ENCODE assay signal across 18 cellular contexts in the genomic region with DNA sequence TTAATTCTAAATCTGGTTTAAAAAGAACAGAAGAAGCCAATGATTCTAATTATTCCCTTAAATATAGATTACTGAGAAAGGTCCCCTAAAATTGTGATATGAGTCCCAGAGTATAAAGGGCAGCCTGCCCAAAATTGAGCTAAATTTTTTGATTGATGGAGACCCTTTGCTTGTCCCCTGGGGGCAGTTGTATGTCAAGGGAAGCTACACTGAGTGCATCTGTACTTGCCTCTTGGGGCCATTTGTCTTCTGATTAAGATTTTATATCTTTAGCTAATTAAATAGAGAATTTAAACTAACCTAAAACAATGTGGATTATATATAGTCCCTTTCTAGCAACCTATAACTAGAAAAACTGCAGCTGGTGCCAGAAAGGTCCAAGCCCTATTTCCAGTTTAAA. TPM values are rescaled to one million over a fixed set of nuclear protein-coding genes. Genes with fewer than 3 reads are reported as not detected.
DNase-seq lines count a peak whose midpoint lies in the region; ATAC-seq and TF ChIP-seq lines count a peak whose summit lies in the region.
"Had no signal": no experiment of that assay in that cellular context is flagged by ENCODE, and none has a peak within 500 bp of the region (broad histone marks: within the 10 kb centered on the region; RNA-seq: fewer than 3 reads in every experiment).

No MANE protein-coding gene starts in this region.

- H3K4me2 ChIP-seq in SK-N-SH = no peak overlapping the region
- H3K4me2 ChIP-seq: A549; BLaER1 treated with 17β-estradiol and CSF1 and Interleukin-3, amounts not matched to agents 10 nM and 100 nM had no signal

- H3K4me3 ChIP-seq in SK-N-SH (ENCODE audit: low read depth in 2 of 2, low read length in 1 of 2) = no peak overlapping the region
- no peak overlapping the region for H3K4me3 ChIP-seq in upper lobe of left lung
- H3K4me3 ChIP-seq: A549; BLaER1 treated with 17β-estradiol and CSF1 and Interleukin-3, amounts not matched to agents 10 nM and 100 nM; GM12878 had no signal

- POLR2A ChIA-PET in SK-N-SH (lab: Yijun Ruan, JAX) = interaction anchor here (1.2 kb wide), 1 partner anchor 174 kb away, joined by 3 read pairs; no protein-coding TSS in a partner anchor

- peak overlapping the region; percentile 23 for H3K27ac Mint-ChIP-seq in nephron progenitor cell
- no peak overlapping the region for H3K27ac Mint-ChIP-seq in activated T-helper 17 cell treated with anti-CD3 and anti-CD28 coated beads, Interleukin-2, amount 50 U/mL, for 72 hours
- H3K27ac Mint-ChIP-seq: CD4-positive, alpha-beta T cell; CD8-positive, alpha-beta T cell had no signal

- H2AFZ ChIP-seq in SK-N-SH (ENCODE audit: low read depth) = no peak overlapping the region

- DNase-seq in SK-N-SH (peak; percentile 19), SK-N-DZ (ENCODE audit: low spot score) (peak; percentile 23), nephron progenitor cell (no peak), upper lobe of left lung (no peak)
- DNase-seq: Caco-2; Calu3; CD4-positive, alpha-beta T cell; CD8-positive, alpha-beta T cell; DMS79 treated with DMSO at 0.1 percent for 48 hours had no signal

- no peaks in the 10 kb centered on the region for H3K9me3 ChIP-seq in SK-N-SH
- H3K9me3 ChIP-seq in upper lobe of left lung = no peaks in the 10 kb centered on the region
- H3K9me3 ChIP-seq: A549; BLaER1 treated with 17β-estradiol and CSF1 and Interleukin-3, amounts not matched to agents 10 nM and 100 nM; Caco-2 had no signal

- no peaks in the 10 kb centered on the region for H3K4me1 ChIP-seq in SK-N-SH (ENCODE audit: control insufficient read depth in 1 of 2, insufficient read depth in 2 of 2, low read depth in 1 of 2, low read length in 1 of 2)
- peaks cover 0 to 7% (median 3%) of the 10 kb centered on the region in 4 donors for H3K4me1 ChIP-seq in upper lobe of left lung
- H3K4me1 ChIP-seq: A549; BLaER1 treated with 17β-estradiol and CSF1 and Interleukin-3, amounts not matched to agents 10 nM and 100 nM; Caco-2 had no signal

- no peak for ATAC-seq in SK-N-SH treated with all-trans-retinoic acid at 6 μM for 48 hours
- no peak for ATAC-seq in activated T-helper 17 cell treated with anti-CD3 and anti-CD28 coated beads, Interleukin-2, amount 50 U/mL, for 72 hours (replicated peaks)
- no peak for ATAC-seq in upper lobe of left lung (ENCODE audit: low FRiP score in 2 of 2)
- ATAC-seq: A549; CD8-positive, alpha-beta T cell; GM12878 had no signal

- H3K27me3 ChIP-seq in SK-N-SH (ENCODE audit: insufficient read depth) (no peaks in the 10 kb centered on the region), upper lobe of left lung (no peaks in the 10 kb centered on the region)
- H3K27me3 ChIP-seq: BLaER1 treated with 17β-estradiol and CSF1 and Interleukin-3, amounts not matched to agents 10 nM and 100 nM had no signal

- H3K27me3 Mint-ChIP-seq in nephron progenitor cell (ENCODE audit: low read depth, poor library complexity) = no peaks in the 10 kb centered on the region
- no peaks in the 10 kb centered on the region for H3K27me3 Mint-ChIP-seq in activated T-helper 17 cell treated with anti-CD3 and anti-CD28 coated beads, Interleukin-2, amount 50 U/mL, for 72 hours
- H3K27me3 Mint-ChIP-seq: CD4-positive, alpha-beta T cell had no signal

- no peak overlapping the region for H3K9ac ChIP-seq in SK-N-SH
- H3K9ac ChIP-seq: BLaER1 treated with 17β-estradiol and CSF1 and Interleukin-3, amounts not matched to agents 10 nM and 100 nM had no signal

- H3K4me3 Mint-ChIP-seq in nephron progenitor cell = no peak overlapping the region
- no peak overlapping the region for H3K4me3 Mint-ChIP-seq in activated T-helper 17 cell treated with anti-CD3 and anti-CD28 coated beads, Interleukin-2, amount 50 U/mL, for 72 hours
- H3K4me3 Mint-ChIP-seq: CD4-positive, alpha-beta T cell; CD8-positive, alpha-beta T cell had no signal

- H3K4me1 Mint-ChIP-seq in nephron progenitor cell = no peaks in the 10 kb centered on the region
- no peaks in the 10 kb centered on the region for H3K4me1 Mint-ChIP-seq in activated T-helper 17 cell treated with anti-CD3 and anti-CD28 coated beads, Interleukin-2, amount 50 U/mL, for 72 hours

- H3K79me2 ChIP-seq in SK-N-SH (ENCODE audit: insufficient read depth) = no peaks in the 10 kb centered on the region

- H3K27ac ChIP-seq in SK-N-SH (ENCODE audit: low read depth in 2 of 2, low read length in 1 of 2) (no peak overlapping the region), upper lobe of left lung (no peak overlapping the region)
- H3K27ac ChIP-seq: 22Rv1, A549, C4-2B had no signal

- H3K36me3 ChIP-seq in SK-N-SH (replicated peaks in 1 of 2; ENCODE audit: control insufficient read depth in 1 of 2, insufficient read depth in 2 of 2, low read length in 1 of 2) = peaks cover 35 to 53% of the 10 kb centered on the region in 2 experiments
- peaks cover 0 to 54% (median 17%) of the 10 kb centered on the region in 4 donors for H3K36me3 ChIP-seq in upper lobe of left lung

- TF ChIP-seq EP300 in SK-N-SH (IDR thresholded peaks at IDR 0.05; ENCODE audit: borderline replicate concordance in 1 of 2, low read depth in 1 of 2, low read length in 1 of 2) (no peak; a peak in 1 of 4 replicates), upper lobe of left lung (IDR thresholded peaks at IDR 0.05) (no peak)

- H3K9me3 Mint-ChIP-seq in nephron progenitor cell = no peaks in the 10 kb centered on the region
- H3K9me3 Mint-ChIP-seq in activated T-helper 17 cell treated with anti-CD3 and anti-CD28 coated beads, Interleukin-2, amount 50 U/mL, for 72 hours = no peaks in the 10 kb centered on the region
- H3K9me3 Mint-ChIP-seq: CD4-positive, alpha-beta T cell; CD8-positive, alpha-beta T cell had no signal

- H3K9me2 ChIP-seq in SK-N-SH = no peaks in the 10 kb centered on the region

- peaks cover 36% of the 10 kb centered on the region for H3K36me3 Mint-ChIP-seq in nephron progenitor cell (ENCODE audit: low read depth)
- H3K36me3 Mint-ChIP-seq in activated T-helper 17 cell treated with anti-CD3 and anti-CD28 coated beads, Interleukin-2, amount 50 U/mL, for 72 hours (ENCODE audit: low read depth) = peaks cover 97% of the 10 kb centered on the region

- H3F3A ChIP-seq in SK-N-SH (replicated peaks; ENCODE audit: insufficient read depth) = peaks cover 6% of the 10 kb centered on the region

- CTCF ChIA-PET in SK-N-SH (lab: Yijun Ruan, JAX) = interaction anchor here (0.8 to 5.3 kb wide), 6 partner anchors 9 to 186 kb away, joined by 3 to 70 read pairs (median 4); no protein-coding TSS in a partner anchor

- no peak for TF ChIP-seq POLR2A in upper lobe of left lung (IDR thresholded peaks at IDR 0.05)

- TF ChIP-seq RAD21 in SK-N-SH (IDR thresholded peaks at IDR 0.05; ENCODE audit: low read length) = no peak

- no peaks in the 10 kb centered on the region for H4K20me1 ChIP-seq in SK-N-SH (ENCODE audit: insufficient read depth)

- TF ChIP-seq CTCF in SK-N-SH (IDR thresholded peaks at IDR 0.05) (no peak), nephron progenitor cell (IDR thresholded peaks at IDR 0.05) (no peak), upper lobe of left lung (IDR thresholded peaks at IDR 0.05) (no peak)

TF ChIP-seq in SK-N-SH, 30 proteins besides CTCF, POLR2A, EP300 and RAD21 (continues in another document):
- no peak for TF ChIP-seq IRF3 (IDR thresholded peaks at IDR 0.05; ENCODE audit: low read depth, low read length)
- TF ChIP-seq GATA2 (CRISPR knock-in tag; IDR thresholded peaks at IDR 0.05) = peak; percentile 18; the same call in 1 of the 2 replicates

TF ChIP-seq in SK-N-SH treated with all-trans-retinoic acid at 6 μM for 48 hours, 23 proteins besides CTCF, POLR2A, EP300 and RAD21 (continues in another document):
- TF ChIP-seq PPARA (CRISPR knock-in tag; IDR thresholded peaks at IDR 0.05; ENCODE audit: borderline replicate concordance) (no peak), ISL1 (CRISPR knock-in tag; IDR thresholded peaks at IDR 0.05) (no peak), ZNF70 (CRISPR knock-in tag; IDR thresholded peaks at IDR 0.05) (no peak), ESRRG (CRISPR knock-in tag; IDR thresholded peaks at IDR 0.05) (no peak), CSDC2 (CRISPR knock-in tag; IDR thresholded peaks at IDR 0.05) (no peak), RARB (CRISPR knock-in tag; IDR thresholded peaks at IDR 0.05) (no peak), TOX (CRISPR knock-in tag; IDR thresholded peaks at IDR 0.05; ENCODE audit: borderline replicate concordance) (no peak)
- TF ChIP-seq, protein P1, sequence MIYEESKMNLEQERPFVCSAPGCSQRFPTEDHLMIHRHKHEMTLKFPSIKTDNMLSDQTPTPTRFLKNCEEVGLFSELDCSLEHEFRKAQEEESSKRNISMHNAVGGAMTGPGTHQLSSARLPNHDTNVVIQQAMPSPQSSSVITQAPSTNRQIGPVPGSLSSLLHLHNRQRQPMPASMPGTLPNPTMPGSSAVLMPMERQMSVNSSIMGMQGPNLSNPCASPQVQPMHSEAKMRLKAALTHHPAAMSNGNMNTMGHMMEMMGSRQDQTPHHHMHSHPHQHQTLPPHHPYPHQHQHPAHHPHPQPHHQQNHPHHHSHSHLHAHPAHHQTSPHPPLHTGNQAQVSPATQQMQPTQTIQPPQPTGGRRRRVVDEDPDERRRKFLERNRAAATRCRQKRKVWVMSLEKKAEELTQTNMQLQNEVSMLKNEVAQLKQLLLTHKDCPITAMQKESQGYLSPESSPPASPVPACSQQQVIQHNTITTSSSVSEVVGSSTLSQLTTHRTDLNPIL (CRISPR knock-in tag; IDR thresholded peaks at IDR 0.05; ENCODE audit: low read depth) = no peak

RNA-seq across cellular contexts. Expression of gene BLMH, which starts 12.6 kb away (rescaled TPM):
- polyA plus RNA-seq in SK-N-SH (2012; rRNA removed) = 19.4 and 19.5 TPM in 2 replicates
- 24.5 and 26.1 TPM in 2 replicates for polyA plus RNA-seq in SK-N-SH (2012; cell fraction: cytosol; rRNA removed)
- polyA plus RNA-seq in SK-N-SH (2012; cell fraction: nucleus; rRNA removed) = 15.5 and 22.4 TPM in 2 replicates
- 85.9 and 99.4 TPM in 2 replicates for polyA plus RNA-seq in SK-N-DZ (2014; cell fraction: cytosol; rRNA removed)
- 44.4 and 62.3 TPM in 2 replicates for polyA plus RNA-seq in SK-N-DZ (2014; cell fraction: nucleus; rRNA removed)
- 10 to 100 TPM; 24.3 to 51.0 TPM for total RNA-seq in activated T-helper 17 cell treated with anti-CD3 and anti-CD28 coated beads, Interleukin-2, amount 50 U/mL, for 72 hours
- 10 to 100 TPM; 16.4 to 33.6 (median 22.4) TPM for total RNA-seq in upper lobe of left lung

RNA-seq across cellular contexts. Expression of gene SLC6A4, which starts 43.7 kb away (rescaled TPM):
- polyA plus RNA-seq in SK-N-SH (2012; rRNA removed) = 0.02 and 0.12 TPM in 2 replicates
- polyA plus RNA-seq in SK-N-SH (2012; cell fraction: cytosol; rRNA removed) = 0.03 and 0.05 TPM in 2 replicates
- 0.19 TPM in 1 of 2 replicates, not detected in the other for polyA plus RNA-seq in SK-N-SH (2012; cell fraction: nucleus; rRNA removed)
- not detected in 2 replicates for polyA plus RNA-seq in SK-N-DZ (2014; cell fraction: cytosol; rRNA removed)
- 0.05 TPM in 1 of 2 replicates, not detected in the other for polyA plus RNA-seq in SK-N-DZ (2014; cell fraction: nucleus; rRNA removed)
- total RNA-seq in activated T-helper 17 cell treated with anti-CD3 and anti-CD28 coated beads, Interleukin-2, amount 50 U/mL, for 72 hours = not detected
- 100 to 1,000 TPM in 2 of 6 donors, 10 to 100 TPM in 4; 14.7 to 289 (median 44.8) TPM for total RNA-seq in upper lobe of left lung
- total RNA-seq: Calu3; CD4-positive, alpha-beta T cell; CD8-positive, alpha-beta T cell had no signal
- polyA plus RNA-seq: BJ had no signal

RNA-seq across cellular contexts. Expression of gene TMIGD1, which starts 54.7 kb away (rescaled TPM):
- polyA plus RNA-seq in SK-N-SH (2012; rRNA removed) = not detected in 2 replicates
- polyA plus RNA-seq in SK-N-SH (2012; cell fraction: cytosol; rRNA removed) = not detected in 2 replicates
- polyA plus RNA-seq in SK-N-SH (2012; cell fraction: nucleus; rRNA removed) = not detected in 2 replicates
- polyA plus RNA-seq in SK-N-DZ (2014; cell fraction: cytosol; rRNA removed) = not detected in 2 replicates
- polyA plus RNA-seq in SK-N-DZ (2014; cell fraction: nucleus; rRNA removed) = not detected in 2 replicates
- total RNA-seq in activated T-helper 17 cell treated with anti-CD3 and anti-CD28 coated beads, Interleukin-2, amount 50 U/mL, for 72 hours = not detected
- total RNA-seq in upper lobe of left lung = not detected
- total RNA-seq: A172; Caco-2; Calu3; CD4-positive, alpha-beta T cell; CD8-positive, alpha-beta T cell; GM12878 had no signal
- polyA plus RNA-seq: A549, BJ, GM12878 had no signal

Comparison
In these comparisons a context has a peak if more than half of its experiments do, and no peak if none do; other contexts are left out.
1. DNase-seq: peak in SK-N-SH (single experiment) and SK-N-DZ (single experiment); none in nephron progenitor cell (single experiment) and upper lobe of left lung (0 of 2).
2. RNA of gene SLC6A4, which starts 43.7 kb away (total RNA-seq): 14.7 to 289 TPM in upper lobe of left lung; not detected in activated T-helper 17 cell treated with anti-CD3 and anti-CD28 coated beads, Interleukin-2, amount 50 U/mL, for 72 hours; every median in the first group is over 10 times any median in the second.